Comparison of ENCODE assay signal across 29 cellular contexts in the genomic region with DNA sequence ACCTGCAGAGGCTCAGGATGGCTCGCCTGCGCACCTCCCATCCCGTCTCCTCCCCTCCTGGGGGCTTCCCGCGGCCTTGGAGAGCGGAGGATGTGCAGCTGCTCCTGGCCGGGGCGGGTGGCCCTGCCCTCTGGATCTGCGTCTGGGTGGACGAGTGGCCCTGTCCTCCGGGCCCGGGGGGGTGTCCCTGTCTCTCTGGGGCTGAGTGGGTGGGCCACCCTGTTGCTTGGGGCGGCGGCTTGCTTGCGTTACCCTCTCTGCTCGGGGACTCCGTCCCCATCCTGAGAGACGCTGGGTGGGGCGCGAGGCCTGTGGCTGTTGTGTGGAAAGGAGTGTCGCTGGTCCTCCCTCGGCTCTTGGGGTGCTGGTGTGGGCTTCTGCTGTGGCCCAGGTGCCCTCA. TPM values are rescaled to one million over a fixed set of nuclear protein-coding genes. Genes with fewer than 3 reads are reported as not detected.
"Had no signal": no experiment of that assay in that cellular context is flagged by ENCODE, and none has a peak within 500 bp of the region (broad histone marks: within the 10 kb centered on the region; RNA-seq: fewer than 3 reads in every experiment).

No MANE protein-coding gene starts in this region.

- H3K4me3 ChIP-seq: colonic mucosa, gastrocnemius medialis, left lung, lower lobe of right lung, ovary, skin epidermis, stomach, thyroid gland, upper lobe of left lung, vagina had no signal

- FAIRE-seq: islet of Langerhans had no signal

- H3K27me3 Mint-ChIP-seq: activated CD4-positive, alpha-beta T cell treated with anti-CD3 and anti-CD28 coated beads, Interleukin-2, amount 10 ng/mL, durations not matched to agents 7 days and 5 days; activated CD8-positive, alpha-beta T cell treated with anti-CD3 and anti-CD28 coated beads for 36 hours; activated naive CD4-positive, alpha-beta T cell treated with anti-CD3 and anti-CD28 coated beads, Interleukin-2, amount 50 U/mL, for 24 hours; activated naive CD8-positive, alpha-beta T cell treated with anti-CD3 and anti-CD28 coated beads, Interleukin-2, amount 50 U/mL, for 24 hours; naive thymus-derived CD8-positive, alpha-beta T cell; progenitor cell of endocrine pancreas; stimulated activated memory B cell treated with anti-CD40 and anti-IgM and Interleukin-4, amounts not matched to agents 10 μg/mL and 1 μg/mL and 100 μg/mL, for 72 hours had no signal

- ATAC-seq: activated CD8-positive, alpha-beta T cell treated with anti-CD3 and anti-CD28 coated beads for 36 hours; activated naive CD8-positive, alpha-beta T cell treated with anti-CD3 and anti-CD28 coated beads, Interleukin-2, amount 50 U/mL, for 24 hours; gastrocnemius medialis; left lung; lower lobe of right lung; naive thymus-derived CD8-positive, alpha-beta T cell; sciatic nerve; stimulated activated memory B cell treated with anti-CD40 and anti-IgM and Interleukin-4, amounts not matched to agents 10 μg/mL and 1 μg/mL and 100 μg/mL, for 72 hours had no signal

- H3K27ac Mint-ChIP-seq: activated naive CD4-positive, alpha-beta T cell treated with anti-CD3 and anti-CD28 coated beads, Interleukin-2, amount 50 U/mL, for 24 hours; activated T-helper 2 cell treated with anti-CD3 and anti-CD28 coated beads, Interferon-gamma antibody, Interleukin-2, Interleukin-4, amounts not matched to agents 10 μg/mL and 5 μg/mL and 100 μg/mL, durations not matched to agents 14 hours and 24 hours and 36 hours; stimulated activated memory B cell treated with anti-CD40 and anti-IgM and Interleukin-4, amounts not matched to agents 10 μg/mL and 1 μg/mL and 100 μg/mL, for 72 hours had no signal

- H3K36me3 Mint-ChIP-seq: activated naive CD4-positive, alpha-beta T cell treated with anti-CD3 and anti-CD28 coated beads, Interleukin-2, amount 50 U/mL, for 24 hours had no signal

- H3K4me3 Mint-ChIP-seq: activated CD4-positive, alpha-beta T cell treated with anti-CD3 and anti-CD28 coated beads, Interleukin-2, amount 10 ng/mL, durations not matched to agents 7 days and 5 days; activated CD8-positive, alpha-beta T cell treated with anti-CD3 and anti-CD28 coated beads for 36 hours; activated naive CD4-positive, alpha-beta T cell treated with anti-CD3 and anti-CD28 coated beads, Interleukin-2, amount 50 U/mL, for 24 hours; activated naive CD8-positive, alpha-beta T cell treated with anti-CD3 and anti-CD28 coated beads, Interleukin-2, amount 50 U/mL, for 24 hours; naive thymus-derived CD8-positive, alpha-beta T cell; stimulated activated memory B cell treated with anti-CD40 and anti-IgM and Interleukin-4, amounts not matched to agents 10 μg/mL and 1 μg/mL and 100 μg/mL, for 72 hours had no signal

- H3K27ac ChIP-seq: colonic mucosa, gastrocnemius medialis, left lung, lower lobe of right lung, ovary, skin epidermis, stomach, thyroid gland, upper lobe of left lung, vagina had no signal

- H3K4me1 ChIP-seq: colonic mucosa, gastrocnemius medialis, left lung, lower lobe of right lung, thyroid gland, vagina had no signal

- H3K4me1 Mint-ChIP-seq: activated CD4-positive, alpha-beta T cell treated with anti-CD3 and anti-CD28 coated beads, Interleukin-2, amount 10 ng/mL, durations not matched to agents 7 days and 5 days; activated naive CD8-positive, alpha-beta T cell treated with anti-CD3 and anti-CD28 coated beads, Interleukin-2, amount 50 U/mL, for 24 hours had no signal

- H3K9me3 ChIP-seq: colonic mucosa, gastrocnemius medialis, left lung, lower lobe of right lung, ovary, stomach, thyroid gland, upper lobe of left lung, vagina had no signal

- H3K9me3 Mint-ChIP-seq: activated CD4-positive, alpha-beta T cell treated with anti-CD3 and anti-CD28 coated beads, Interleukin-2, amount 10 ng/mL, durations not matched to agents 7 days and 5 days; activated CD8-positive, alpha-beta T cell treated with anti-CD3 and anti-CD28 coated beads for 36 hours; activated naive CD4-positive, alpha-beta T cell treated with anti-CD3 and anti-CD28 coated beads, Interleukin-2, amount 50 U/mL, for 24 hours; activated naive CD8-positive, alpha-beta T cell treated with anti-CD3 and anti-CD28 coated beads, Interleukin-2, amount 50 U/mL, for 24 hours; activated T-helper 2 cell treated with anti-CD3 and anti-CD28 coated beads, Interferon-gamma antibody, Interleukin-2, Interleukin-4, amounts not matched to agents 10 μg/mL and 5 μg/mL and 100 μg/mL, durations not matched to agents 14 hours and 24 hours and 36 hours; naive thymus-derived CD8-positive, alpha-beta T cell; stimulated activated memory B cell treated with anti-CD40 and anti-IgM and Interleukin-4, amounts not matched to agents 10 μg/mL and 1 μg/mL and 100 μg/mL, for 72 hours had no signal

- H3K36me3 ChIP-seq: ovary had no signal

- DNase-seq: activated CD4-positive, alpha-beta T cell treated with anti-CD3 and anti-CD28 coated beads for 1 hour; activated CD4-positive, alpha-beta T cell treated with anti-CD3 and anti-CD28 coated beads, Interleukin-2, amount 10 ng/mL, durations not matched to agents 7 days and 5 days; activated CD8-positive, alpha-beta T cell treated with anti-CD3 and anti-CD28 coated beads for 36 hours; activated naive CD8-positive, alpha-beta T cell treated with anti-CD3 and anti-CD28 coated beads, Interleukin-2, amount 50 U/mL, for 24 hours; activated T-cell treated with anti-CD3 and anti-CD28 coated beads, Interleukin-2, amount 50 U/mL, for 48 hours; amygdala; cerebellar nuclear complex; colonic mucosa; effector CD8-positive, alpha-beta T cell; gastrocnemius medialis; glutamatergic neuron; left lung; lower lobe of right lung; mesenchymal stem cell; naive thymus-derived CD8-positive, alpha-beta T cell; ovary; stimulated activated CD4-positive, alpha-beta T cell treated with anti-CD3 and anti-CD28 coated beads, Interleukin-4, amount 100 ng/mL, for 24 hours; stomach; T-helper 2 cell; thyroid gland had no signal

- H3K27me3 ChIP-seq: colonic mucosa, gastrocnemius medialis, left lung, ovary, stomach, thyroid gland, upper lobe of left lung, vagina had no signal

RNA-seq across cellular contexts. Expression of gene AMH, which starts 50.8 kb away (rescaled TPM):
- polyA plus RNA-seq: naive thymus-derived CD8-positive, alpha-beta T cell had no signal
